17 cellular contexts compared by ENCODE assay signal in genomic region chr12:58388261-58388660, GRCh38.
"Had no signal": no experiment of that assay in that cellular context is flagged by ENCODE, and none has a peak within 500 bp of the region (broad histone marks: within the 10 kb centered on the region; RNA-seq: fewer than 3 reads in every experiment).

No MANE protein-coding gene starts in this region.

- H3K27me3 Mint-ChIP-seq: brain had no signal

- H3K27ac Mint-ChIP-seq: activated naive CD8-positive, alpha-beta T cell; brain had no signal

- H3K4me1 ChIP-seq: heart right ventricle, right lobe of liver, spleen had no signal

- H3K9me3 ChIP-seq: esophagus squamous epithelium, heart right ventricle, ovary, right lobe of liver, spleen, thoracic aorta had no signal

- DNase-seq: activated CD4-positive, alpha-beta T cell treated with anti-CD3 and anti-CD28 coated beads, Interleukin-2, amount 50 U/mL, for 1 hour; activated CD8-positive, alpha-beta memory T cell treated with anti-CD3 and anti-CD28 coated beads for 24 hours; activated gamma-delta T cell treated with Interleukin-2 at 50 U/mL for 16 hours; amniotic stem cell; cortex of kidney; effector CD4-positive, alpha-beta T cell; esophagus squamous epithelium; heart right ventricle; ovary; right lobe of liver; spleen; T-helper 9 cell had no signal

- H3K36me3 Mint-ChIP-seq: activated naive CD8-positive, alpha-beta T cell; brain had no signal

- H3K4me3 ChIP-seq: esophagus squamous epithelium, heart right ventricle, lung, ovary, right lobe of liver, spleen, thoracic aorta had no signal

- H3K36me3 ChIP-seq: esophagus squamous epithelium, heart right ventricle, ovary, right lobe of liver, spleen, thoracic aorta had no signal

- H3K4me1 Mint-ChIP-seq: neural crest cell had no signal

- ATAC-seq: heart right ventricle, right lobe of liver had no signal

- H3K27me3 ChIP-seq: esophagus squamous epithelium, heart right ventricle, ovary, right lobe of liver had no signal

- H3K9me3 Mint-ChIP-seq: neural crest cell had no signal

- H3K4me3 Mint-ChIP-seq: activated naive CD8-positive, alpha-beta T cell; brain; neural crest cell had no signal

- H3K27ac ChIP-seq: esophagus squamous epithelium, heart right ventricle, ovary, right lobe of liver, spleen, thoracic aorta had no signal
